19 cellular contexts compared by ENCODE assay signal in the genomic region with DNA sequence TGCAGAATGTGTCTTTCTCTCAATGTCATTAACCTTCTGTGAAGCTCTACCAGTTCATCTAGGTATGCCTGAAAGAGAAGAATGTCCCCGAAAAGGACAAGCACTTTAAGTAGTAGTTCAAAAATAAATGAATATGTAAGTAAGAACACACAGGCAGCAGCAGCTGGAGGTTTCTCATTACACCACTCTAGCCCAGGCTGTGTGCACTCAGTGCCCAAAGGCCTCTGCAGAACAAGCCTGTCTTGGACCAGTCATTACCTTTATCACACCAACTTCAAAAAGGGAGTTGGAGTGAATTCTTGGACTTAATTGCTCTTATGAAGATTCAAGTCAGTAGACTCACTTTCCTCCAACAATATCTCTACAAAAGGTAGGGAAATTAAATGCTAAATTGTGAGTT.
DNase-seq lines count a peak whose midpoint lies in the region; ATAC-seq, FAIRE-seq and TF ChIP-seq lines count a peak whose summit lies in the region.
"Had no signal": no experiment of that assay in that cellular context is flagged by ENCODE, and none has a peak within 500 bp of the region (broad histone marks: within the 10 kb centered on the region; RNA-seq: fewer than 3 reads in every experiment).

No MANE protein-coding gene starts in this region.

- intact Hi-C loops in body of pancreas (cut with DNase I), result loop anchor here (10.0 kb wide), 1 partner anchor 581 kb away; no protein-coding TSS in a partner anchor

- ATAC-seq in GM19025 (IDR thresholded peaks at IDR 0.05; ENCODE audit: low read depth, unreplicated experiment) (peak; percentile 49), HG02852 (IDR thresholded peaks at IDR 0.05; ENCODE audit: unreplicated experiment) (peak; percentile 36), body of pancreas (peak; percentile 47)
- ATAC-seq: activated T-cell treated with anti-CD3 and anti-CD28 coated beads, Interleukin-2, amount 50 U/mL, for 4 hours; right lobe of liver had no signal

- WGBS in body of pancreas, 2 donors, result 31 to 47% methylated on average over 1 of the region's 1 CpG

- no peaks in the 10 kb centered on the region for H3K27me3 ChIP-seq in ACC112 (ENCODE audit: insufficient read depth, low read length)
- H3K27me3 ChIP-seq in body of pancreas, result no peaks in the 10 kb centered on the region
- H3K27me3 ChIP-seq: colonic mucosa, neutrophil, right lobe of liver had no signal

- H2AFZ ChIP-seq in ACC112 (ENCODE audit: low read length, unreplicated experiment), result no peak overlapping the region

- H3K36me3 ChIP-seq in ACC112 (ENCODE audit: insufficient read depth, low read length) (0 out of 2 replicates have a peak, but pooled peaks cover 3% of the 10 kb centered on the region), body of pancreas (replicated peaks in 1 of 2; ENCODE audit: insufficient read depth in 1 of 2, low read depth in 2 of 2) (no peaks in the 10 kb centered on the region)
- H3K36me3 ChIP-seq: colonic mucosa, neutrophil, right lobe of liver had no signal

- no peak for TF ChIP-seq POLR2A in body of pancreas (IDR thresholded peaks at IDR 0.05)

- peaks cover 50% of the 10 kb centered on the region for H3K4me1 ChIP-seq in ACC112 (ENCODE audit: control insufficient read depth, insufficient read depth, low read length, unreplicated experiment)
- H3K4me1 ChIP-seq in body of pancreas, result peaks cover 51% of the 10 kb centered on the region
- H3K4me1 ChIP-seq: colonic mucosa had no signal

- H3K27ac ChIP-seq in ACC112 (ENCODE audit: low read depth, low read length), result peak overlapping the region; percentile 45
- peak overlapping the region; percentile 4 to 62 (median 52) for H3K27ac ChIP-seq in body of pancreas
- H3K27ac ChIP-seq: colonic mucosa, epithelial cell of prostate, neutrophil, right lobe of liver had no signal

- DNase-seq in body of pancreas (peak; percentile 41 to 77 (median 53)), DMS114 treated with DMSO at 0.1 percent for 48 hours (lab: John Stamatoyannopoulos, UW; ENCODE audit: unreplicated experiment) (no peak), HTR-8/SVneo (ENCODE audit: insufficient read length, low spot score) (no peak), cerebellum (ENCODE audit: low spot score) (no peak), NAMALWA (ENCODE audit: low spot score) (no peak)
- DNase-seq: activated CD4-positive, alpha-beta T cell treated with anti-CD3 and anti-CD28 coated beads, Interleukin-2, amount 50 U/mL, for 4 hours; activated T-cell treated with anti-CD3 and anti-CD28 coated beads, Interleukin-2, amount 50 U/mL, for 4 hours; CD8-positive, alpha-beta memory T cell; colonic mucosa; immature natural killer cell; NCI-H2107; right lobe of liver; SHP77 treated with DMSO at 0.1 percent for 48 hours; stimulated activated CD4-positive, alpha-beta T cell treated with anti-CD3 and anti-CD28 coated beads, Interleukin-4, amount 100 ng/mL, for 1 hour had no signal

- no peaks in the 10 kb centered on the region for H3K79me2 ChIP-seq in ACC112 (ENCODE audit: control insufficient read depth, insufficient read depth, low read length, unreplicated experiment)

- H3K9me3 ChIP-seq in body of pancreas, result no peaks in the 10 kb centered on the region
- H3K9me3 ChIP-seq: colonic mucosa, neutrophil, right lobe of liver had no signal

- no peak for FAIRE-seq in HTR-8/SVneo (lab: Jason Lieb, UNC)

- TF ChIP-seq CTCF in body of pancreas (IDR thresholded peaks at IDR 0.05), result no peak

- H3K4me3 ChIP-seq in ACC112 (ENCODE audit: low read depth, low read length) (no peak overlapping the region), body of pancreas (no peak overlapping the region)
- H3K4me3 ChIP-seq: colonic mucosa, right lobe of liver had no signal

Comparison
In these comparisons a context has a peak if more than half of its experiments do, and no peak if none do; other contexts are left out.
1. DNase-seq: peak in body of pancreas (4 of 4); none in DMS114 treated with DMSO at 0.1 percent for 48 hours (single experiment), HTR-8/SVneo (single experiment), cerebellum (single experiment) and NAMALWA (single experiment).
2. Peak in every context shown above with its lines, with median percentiles within 50 percentile points of each other: ATAC-seq.